In the genomic region with DNA sequence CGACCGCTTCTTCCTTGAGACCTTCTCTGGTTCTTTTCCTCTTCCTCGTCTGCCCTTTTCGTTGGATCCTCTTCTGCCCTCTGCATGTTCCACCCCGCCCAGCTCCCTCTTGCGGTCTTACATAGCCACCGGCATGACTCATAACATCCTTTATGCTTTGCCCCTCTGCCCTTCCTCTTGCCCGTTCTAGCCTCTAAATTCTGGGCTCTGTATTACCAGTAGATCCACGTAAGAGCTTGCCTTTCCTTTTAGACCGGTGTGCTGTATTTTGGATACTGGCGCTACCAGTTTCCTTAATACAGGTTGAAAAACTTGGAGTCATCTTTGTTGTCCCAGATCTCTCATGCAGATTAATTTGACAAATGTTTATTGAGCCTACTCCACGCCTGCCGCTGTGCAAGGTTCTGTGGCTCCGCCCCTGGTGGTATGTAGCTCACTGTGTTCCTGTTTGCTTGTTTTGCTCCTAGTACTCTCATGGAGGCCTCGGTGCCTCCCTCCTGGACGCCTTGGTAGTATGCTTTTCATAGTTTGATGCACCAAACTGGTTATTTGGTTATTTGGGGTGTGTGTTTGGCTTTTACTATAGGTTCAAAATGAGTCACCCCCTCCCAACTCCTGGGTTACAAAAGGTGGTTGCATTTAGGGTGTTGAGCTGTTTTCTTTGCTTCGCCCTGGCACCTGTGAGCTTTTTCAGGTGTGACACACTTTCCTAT, we compare ENCODE assay signal across 8 cellular contexts. TPM values are rescaled to one million over a fixed set of nuclear protein-coding genes. Genes with fewer than 3 reads are reported as not detected.
DNase-seq lines count a peak whose midpoint lies in the region; ATAC-seq, FAIRE-seq and TF ChIP-seq lines count a peak whose summit lies in the region.

No MANE protein-coding gene starts in this region.

- H3K9ac ChIP-seq in SU-DHL-6 (ENCODE audit: low read length): peak overlapping the region; percentile 79

- peak; percentile 88 for DNase-seq in EL
- peak; percentile 56 for DNase-seq in H54 (ENCODE audit: insufficient read length, low spot score)
- peak; percentile 90 for DNase-seq in M059J (ENCODE audit: low read depth)
- peak; percentile 85 for DNase-seq in amniotic epithelial cell (ENCODE audit: low read depth)
- peak; percentile 84 for DNase-seq in right atrium auricular region (ENCODE audit: low spot score)
- DNase-seq in retina: peak; percentile 39

- peaks cover 10% of the 10 kb centered on the region; the same call in 1 of the 2 replicates for H4K20me1 ChIP-seq in SU-DHL-6 (ENCODE audit: low read depth, low read length)

- H3K9me2 ChIP-seq in SU-DHL-6 (replicated peaks; ENCODE audit: insufficient read depth, low read length): no peaks in the 10 kb centered on the region

- ATAC-seq in GM18519 (IDR thresholded peaks at IDR 0.05; ENCODE audit: low FRiP score, unreplicated experiment): no peak

- H2AFZ ChIP-seq in SU-DHL-6 (ENCODE audit: low read depth, low read length, severe bottlenecking): no peak overlapping the region

- H3K4me1 ChIP-seq in right atrium auricular region: peaks cover 0 to 46% of the 10 kb centered on the region in 2 donors

- peaks cover 47% of the 10 kb centered on the region for H3K79me2 ChIP-seq in SU-DHL-6 (ENCODE audit: insufficient read depth, low read length)

- no peak for TF ChIP-seq POLR2A in H54 (IDR thresholded peaks at IDR 0.05; ENCODE audit: low read depth, low read length)

- peak overlapping the region; percentile 73 for H3K27ac ChIP-seq in SU-DHL-6 (ENCODE audit: low read depth, low read length)
- peak overlapping the region; percentile 84 to 85 for H3K27ac ChIP-seq in right atrium auricular region

- H3K36me3 ChIP-seq in SU-DHL-6 (ENCODE audit: low read length) (peaks cover 26% of the 10 kb centered on the region), right atrium auricular region (peaks cover 31% of the 10 kb centered on the region)

- H3K27me3 ChIP-seq in SU-DHL-6 (ENCODE audit: low read length): no peaks in the 10 kb centered on the region
- H3K27me3 ChIP-seq in right atrium auricular region: no peaks in the 10 kb centered on the region

- peak overlapping the region; percentile 89 for H3K4me2 ChIP-seq in SU-DHL-6 (ENCODE audit: low read depth, low read length, poor library complexity, severe bottlenecking)

- peak; percentile 63 for TF ChIP-seq CTCF in SU-DHL-6 (IDR thresholded peaks at IDR 0.05; ENCODE audit: insufficient read depth, low read length, poor library complexity, severe bottlenecking)
- TF ChIP-seq CTCF in right atrium auricular region (IDR thresholded peaks at IDR 0.05): peak; percentile 12 to 50

- 0 out of 2 replicates have a peak, but pooled peaks cover 5% of the 10 kb centered on the region for H3F3A ChIP-seq in SU-DHL-6 (ENCODE audit: insufficient read depth)

- no peak for FAIRE-seq in H54 (lab: Jason Lieb, UNC)

- no peaks in the 10 kb centered on the region for H3K9me3 ChIP-seq in SU-DHL-6 (ENCODE audit: insufficient read depth, low read length)
- H3K9me3 ChIP-seq in right atrium auricular region: no peaks in the 10 kb centered on the region

- H3K4me3 ChIP-seq in SU-DHL-6 (ENCODE audit: insufficient read depth, low read length, poor library complexity, severe bottlenecking) (peak overlapping the region; percentile 73), right atrium auricular region (peak overlapping the region; percentile 67 to 75)

RNA-seq across cellular contexts. Expression of a gene that starts 1.7 kb away (rescaled TPM):
- total RNA-seq in M059J (2014; rRNA removed; shearing (Covaris generic)): 148 and 153 TPM in 2 replicates
- total RNA-seq in right atrium auricular region: 100 to 1,000 TPM; 227 to 327 TPM

RNA-seq across cellular contexts. Expression of a gene that starts 24.3 kb away (rescaled TPM):
- 61.7 and 76.7 TPM in 2 replicates for total RNA-seq in M059J (2014; rRNA removed; shearing (Covaris generic))
- total RNA-seq in right atrium auricular region: 100 to 1,000 TPM; 113 to 252 TPM

Comparison
In these comparisons a context has a peak if more than half of its experiments do, and no peak if none do; other contexts are left out.
1. DNase-seq: peak in every context shown above with its lines; median percentile 90 in M059J; 88 in EL; 85 in amniotic epithelial cell; 84 in right atrium auricular region; 56 in H54; 39 in retina.